1 cellular context compared by ENCODE assay signal in genomic region chrX:57592159-57592893, GRCh38.
TF ChIP-seq lines count a peak whose summit lies in the region.

No MANE protein-coding gene starts in this region.

TF ChIP-seq in GM12878, 131 proteins besides CTCF, POLR2A, EP300 and RAD21 (continued from another document):
- TF ChIP-seq NKRF (conservative IDR thresholded peaks at IDR 0.05) = 0 out of 2 replicates have a peak, but pooled peaks have one; percentile 19
